Comparison of ENCODE assay signal across 1 cellular context in the genomic region with DNA sequence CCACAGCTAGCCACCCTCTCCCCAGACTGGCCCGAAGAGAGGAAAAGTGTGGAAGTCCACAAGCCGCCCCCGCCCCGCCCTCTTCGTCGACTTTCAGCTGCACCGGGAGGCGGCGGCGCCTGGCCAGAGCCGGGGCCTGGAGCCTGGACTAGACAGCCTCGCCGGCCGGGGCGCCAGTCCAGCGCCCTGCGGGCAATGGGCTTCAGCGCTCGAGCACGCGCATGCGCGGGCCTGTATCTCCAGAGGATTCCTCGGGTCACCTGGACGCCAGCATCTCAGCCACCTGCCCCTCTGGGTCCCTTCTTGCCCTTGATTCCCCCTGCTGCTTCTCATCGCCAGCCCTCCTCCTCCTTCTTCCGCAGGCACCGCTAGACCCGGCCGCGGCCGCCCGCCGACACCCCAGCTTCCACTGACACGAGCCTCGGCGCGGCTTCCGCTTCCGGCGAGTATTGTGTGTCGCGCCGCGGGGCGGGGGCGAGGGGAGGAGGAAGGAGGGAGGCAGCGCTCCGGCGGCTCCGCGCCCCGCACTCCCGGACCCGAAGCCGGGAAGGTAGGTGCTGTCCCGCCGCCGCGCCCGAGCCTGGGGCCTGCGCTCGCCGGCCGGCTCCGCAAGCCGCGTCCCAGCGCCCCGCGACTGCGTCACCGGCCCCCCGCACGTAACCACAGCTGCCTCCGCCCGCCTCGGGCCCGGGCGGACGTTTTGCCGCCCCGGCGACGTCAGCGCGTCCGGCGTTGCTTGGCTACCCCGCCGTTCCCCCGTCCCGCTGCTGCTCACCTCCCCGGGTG.
TF ChIP-seq lines count a peak whose summit lies in the region.

A gene (plus strand): TSS at position 482 of the 786 bp plus-strand sequence. CDS start 2,391 bp downstream, outside the sequence.

TF ChIP-seq in HepG2, 621 proteins besides CTCF, POLR2A, EP300 and RAD21 (continued from another document and continues in another):
- TF ChIP-seq SRF (IDR thresholded peaks at IDR 0.05; ENCODE audit: low read depth, low read length): no peak
- 0 out of 2 replicates have a peak, but pooled peaks have one; percentile 91 for TF ChIP-seq ZNF234 (CRISPR knock-in tag; conservative IDR thresholded peaks at IDR 0.05)
- 0 out of 2 replicates have a peak, but pooled peaks have one; percentile 38 for TF ChIP-seq ZNF773 (CRISPR knock-in tag; IDR thresholded peaks at IDR 0.05; ENCODE audit: borderline replicate concordance)
- TF ChIP-seq AGO1 (IDR thresholded peaks at IDR 0.05; ENCODE audit: low read depth, low read length, poor library complexity, severe bottlenecking): peak; percentile 64
- TF ChIP-seq, protein P1, sequence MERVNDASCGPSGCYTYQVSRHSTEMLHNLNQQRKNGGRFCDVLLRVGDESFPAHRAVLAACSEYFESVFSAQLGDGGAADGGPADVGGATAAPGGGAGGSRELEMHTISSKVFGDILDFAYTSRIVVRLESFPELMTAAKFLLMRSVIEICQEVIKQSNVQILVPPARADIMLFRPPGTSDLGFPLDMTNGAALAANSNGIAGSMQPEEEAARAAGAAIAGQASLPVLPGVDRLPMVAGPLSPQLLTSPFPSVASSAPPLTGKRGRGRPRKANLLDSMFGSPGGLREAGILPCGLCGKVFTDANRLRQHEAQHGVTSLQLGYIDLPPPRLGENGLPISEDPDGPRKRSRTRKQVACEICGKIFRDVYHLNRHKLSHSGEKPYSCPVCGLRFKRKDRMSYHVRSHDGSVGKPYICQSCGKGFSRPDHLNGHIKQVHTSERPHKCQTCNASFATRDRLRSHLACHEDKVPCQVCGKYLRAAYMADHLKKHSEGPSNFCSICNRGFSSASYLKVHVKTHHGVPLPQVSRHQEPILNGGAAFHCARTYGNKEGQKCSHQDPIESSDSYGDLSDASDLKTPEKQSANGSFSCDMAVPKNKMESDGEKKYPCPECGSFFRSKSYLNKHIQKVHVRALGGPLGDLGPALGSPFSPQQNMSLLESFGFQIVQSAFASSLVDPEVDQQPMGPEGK (CRISPR knock-in tag; IDR thresholded peaks at IDR 0.05): peak; percentile 61; the same call in 1 of the 2 replicates
- TF ChIP-seq, protein P2, sequence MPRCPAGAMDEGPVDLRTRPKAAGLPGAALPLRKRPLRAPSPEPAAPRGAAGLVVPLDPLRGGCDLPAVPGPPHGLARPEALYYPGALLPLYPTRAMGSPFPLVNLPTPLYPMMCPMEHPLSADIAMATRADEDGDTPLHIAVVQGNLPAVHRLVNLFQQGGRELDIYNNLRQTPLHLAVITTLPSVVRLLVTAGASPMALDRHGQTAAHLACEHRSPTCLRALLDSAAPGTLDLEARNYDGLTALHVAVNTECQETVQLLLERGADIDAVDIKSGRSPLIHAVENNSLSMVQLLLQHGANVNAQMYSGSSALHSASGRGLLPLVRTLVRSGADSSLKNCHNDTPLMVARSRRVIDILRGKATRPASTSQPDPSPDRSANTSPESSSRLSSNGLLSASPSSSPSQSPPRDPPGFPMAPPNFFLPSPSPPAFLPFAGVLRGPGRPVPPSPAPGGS (CRISPR knock-in tag; IDR thresholded peaks at IDR 0.05): peak; percentile 96
- TF ChIP-seq, protein P3, sequence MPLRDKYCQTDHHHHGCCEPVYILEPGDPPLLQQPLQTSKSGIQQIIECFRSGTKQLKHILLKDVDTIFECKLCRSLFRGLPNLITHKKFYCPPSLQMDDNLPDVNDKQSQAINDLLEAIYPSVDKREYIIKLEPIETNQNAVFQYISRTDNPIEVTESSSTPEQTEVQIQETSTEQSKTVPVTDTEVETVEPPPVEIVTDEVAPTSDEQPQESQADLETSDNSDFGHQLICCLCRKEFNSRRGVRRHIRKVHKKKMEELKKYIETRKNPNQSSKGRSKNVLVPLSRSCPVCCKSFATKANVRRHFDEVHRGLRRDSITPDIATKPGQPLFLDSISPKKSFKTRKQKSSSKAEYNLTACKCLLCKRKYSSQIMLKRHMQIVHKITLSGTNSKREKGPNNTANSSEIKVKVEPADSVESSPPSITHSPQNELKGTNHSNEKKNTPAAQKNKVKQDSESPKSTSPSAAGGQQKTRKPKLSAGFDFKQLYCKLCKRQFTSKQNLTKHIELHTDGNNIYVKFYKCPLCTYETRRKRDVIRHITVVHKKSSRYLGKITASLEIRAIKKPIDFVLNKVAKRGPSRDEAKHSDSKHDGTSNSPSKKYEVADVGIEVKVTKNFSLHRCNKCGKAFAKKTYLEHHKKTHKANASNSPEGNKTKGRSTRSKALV (CRISPR knock-in tag; IDR thresholded peaks at IDR 0.05): no peak
- no peak for TF ChIP-seq ZFP62 (CRISPR knock-in tag; IDR thresholded peaks at IDR 0.05)
- 0 out of 2 replicates have a peak, but pooled peaks have one; percentile 62 for TF ChIP-seq ZC3H4 (CRISPR knock-in tag; IDR thresholded peaks at IDR 0.05; ENCODE audit: borderline replicate concordance)
- peak; percentile 10; the same call in 1 of the 2 replicates for TF ChIP-seq ZNF292 (CRISPR knock-in tag; IDR thresholded peaks at IDR 0.05; ENCODE audit: borderline replicate concordance, low read depth)
- TF ChIP-seq CCAR2 (optimal IDR thresholded peaks at IDR 0.05; ENCODE audit: low read depth, low read length): no peak
- TF ChIP-seq, protein P4, sequence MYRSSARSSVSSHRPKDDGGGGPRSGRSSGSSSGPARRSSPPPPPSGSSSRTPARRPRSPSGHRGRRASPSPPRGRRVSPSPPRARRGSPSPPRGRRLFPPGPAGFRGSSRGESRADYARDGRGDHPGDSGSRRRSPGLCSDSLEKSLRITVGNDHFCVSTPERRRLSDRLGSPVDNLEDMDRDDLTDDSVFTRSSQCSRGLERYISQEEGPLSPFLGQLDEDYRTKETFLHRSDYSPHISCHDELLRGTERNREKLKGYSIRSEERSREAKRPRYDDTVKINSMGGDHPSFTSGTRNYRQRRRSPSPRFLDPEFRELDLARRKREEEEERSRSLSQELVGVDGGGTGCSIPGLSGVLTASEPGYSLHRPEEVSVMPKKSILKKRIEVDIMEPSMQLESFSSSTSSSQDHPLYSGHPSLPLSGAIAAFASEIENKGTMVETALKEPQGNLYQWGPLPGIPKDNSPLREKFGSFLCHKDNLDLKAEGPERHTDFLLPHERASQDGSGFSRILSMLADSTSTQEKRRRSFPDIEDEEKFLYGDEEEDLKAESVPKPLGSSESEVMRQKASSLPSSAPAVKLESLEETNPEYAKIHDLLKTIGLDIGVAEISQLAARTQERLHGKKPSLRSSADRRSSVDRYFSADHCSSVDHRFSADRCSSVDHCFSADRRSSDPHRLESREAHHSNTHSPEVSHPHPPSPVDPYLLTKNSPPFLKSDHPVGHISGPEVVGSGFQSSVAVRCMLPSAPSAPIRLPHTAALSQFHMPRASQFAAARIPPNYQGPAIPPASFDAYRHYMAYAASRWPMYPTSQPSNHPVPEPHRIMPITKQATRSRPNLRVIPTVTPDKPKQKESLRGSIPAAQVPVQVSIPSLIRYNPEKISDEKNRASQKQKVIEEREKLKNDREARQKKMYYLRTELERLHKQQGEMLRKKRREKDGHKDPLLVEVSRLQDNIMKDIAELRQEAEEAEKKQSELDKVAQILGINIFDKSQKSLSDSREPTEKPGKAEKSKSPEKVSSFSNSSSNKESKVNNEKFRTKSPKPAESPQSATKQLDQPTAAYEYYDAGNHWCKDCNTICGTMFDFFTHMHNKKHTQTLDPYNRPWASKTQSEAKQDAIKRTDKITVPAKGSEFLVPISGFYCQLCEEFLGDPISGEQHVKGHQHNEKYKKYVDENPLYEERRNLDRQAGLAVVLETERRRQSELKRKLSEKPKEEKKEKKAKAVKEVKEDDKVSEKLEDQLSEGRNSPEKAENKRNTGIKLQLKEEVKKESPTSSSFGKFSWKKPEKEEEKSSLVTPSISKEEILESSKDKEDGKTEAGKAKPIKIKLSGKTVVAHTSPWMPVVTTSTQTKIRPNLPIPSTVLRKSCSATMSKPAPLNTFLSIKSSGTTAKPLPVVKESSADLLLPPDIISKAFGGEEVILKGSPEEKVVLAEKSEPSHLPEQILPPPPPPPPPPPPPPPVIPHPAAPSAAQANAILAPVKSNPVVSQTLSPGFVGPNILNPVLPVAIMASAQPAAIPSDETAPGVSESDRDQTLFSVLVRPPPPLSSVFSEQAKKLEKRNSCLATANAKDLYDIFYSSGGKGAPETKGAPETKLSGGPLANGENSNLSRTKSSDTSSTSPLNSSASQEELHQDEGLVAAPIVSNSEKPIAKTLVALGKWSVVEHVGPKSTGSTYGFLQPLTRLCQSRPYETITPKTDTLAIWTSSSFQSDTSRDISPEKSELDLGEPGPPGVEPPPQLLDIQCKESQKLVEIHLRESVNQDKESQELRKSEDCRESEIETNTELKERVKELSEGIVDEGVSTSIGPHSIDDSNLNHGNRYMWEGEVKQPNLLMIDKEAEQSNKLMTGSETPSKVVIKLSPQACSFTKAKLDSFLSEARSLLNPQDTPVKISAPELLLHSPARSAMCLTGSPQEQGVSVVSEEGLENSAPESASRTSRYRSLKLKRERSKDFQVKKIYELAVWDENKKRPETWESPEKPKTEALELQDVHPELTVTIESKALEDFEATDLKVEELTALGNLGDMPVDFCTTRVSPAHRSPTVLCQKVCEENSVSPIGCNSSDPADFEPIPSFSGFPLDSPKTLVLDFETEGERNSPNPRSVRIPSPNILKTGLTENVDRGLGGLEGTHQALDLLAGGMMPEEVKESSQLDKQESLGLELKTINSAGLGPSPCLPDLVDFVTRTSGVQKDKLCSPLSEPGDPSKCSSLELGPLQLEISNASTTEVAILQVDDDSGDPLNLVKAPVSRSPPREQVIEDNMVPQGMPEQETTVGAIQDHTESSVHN (CRISPR knock-in tag; IDR thresholded peaks at IDR 0.05): no peak
- no peak for TF ChIP-seq HMG20B (CRISPR knock-in tag; conservative IDR thresholded peaks at IDR 0.05)
- TF ChIP-seq ZMYM2 (CRISPR knock-in tag; IDR thresholded peaks at IDR 0.05): no peak
- no peak for TF ChIP-seq RFXANK (CRISPR knock-in tag; IDR thresholded peaks at IDR 0.05)
- TF ChIP-seq KLF12 (CRISPR knock-in tag; IDR thresholded peaks at IDR 0.05; ENCODE audit: borderline replicate concordance): peak; percentile 11; the same call in 1 of the 2 replicates
- TF ChIP-seq KDM4B (CRISPR knock-in tag; IDR thresholded peaks at IDR 0.05): no peak
- no peak for TF ChIP-seq RAD51 (IDR thresholded peaks at IDR 0.05; ENCODE audit: borderline replicate concordance)
- TF ChIP-seq FOXA1 (IDR thresholded peaks at IDR 0.05): no peak
- no peak for TF ChIP-seq FOXA1 (CRISPR knock-in tag; IDR thresholded peaks at IDR 0.05)
- TF ChIP-seq ZZZ3 (CRISPR knock-in tag; IDR thresholded peaks at IDR 0.05; ENCODE audit: borderline replicate concordance): peak; percentile 74; the same call in 1 of the 2 replicates
- TF ChIP-seq TCF7L2 (IDR thresholded peaks at IDR 0.05; ENCODE audit: low read depth, low read length): no peak
- no peak for TF ChIP-seq POLR2AphosphoS2 (IDR thresholded peaks at IDR 0.05; ENCODE audit: low read depth, low read length)
- no peak for TF ChIP-seq MAFK (conservative IDR thresholded peaks at IDR 0.05 in 1 of 2, IDR thresholded peaks at IDR 0.05 in 1 of 2; ENCODE audit: low read length in 2 of 2)
- no peak for TF ChIP-seq ATF7 (IDR thresholded peaks at IDR 0.05)
- TF ChIP-seq ATF7 (CRISPR knock-in tag; IDR thresholded peaks at IDR 0.05): no peak; the same call in 1 of the 2 replicates
- peak; percentile 85; the same call in 1 of the 2 replicates for TF ChIP-seq ZNF605 (CRISPR knock-in tag; IDR thresholded peaks at IDR 0.05)
- peak; percentile 34; the same call in 1 of the 2 replicates for TF ChIP-seq TEAD2 (CRISPR knock-in tag; IDR thresholded peaks at IDR 0.05)
- TF ChIP-seq EED (CRISPR knock-in tag; IDR thresholded peaks at IDR 0.05): peak; percentile 50
- no peak; the same call in 1 of the 2 replicates for TF ChIP-seq ISX (CRISPR knock-in tag; conservative IDR thresholded peaks at IDR 0.05)
- no peak for TF ChIP-seq ZNF775 (CRISPR knock-in tag; IDR thresholded peaks at IDR 0.05; ENCODE audit: borderline replicate concordance)
- peak; percentile 21; the same call in 1 of the 2 replicates for TF ChIP-seq TBP (CRISPR knock-in tag; IDR thresholded peaks at IDR 0.05)
- TF ChIP-seq PCBP1 (IDR thresholded peaks at IDR 0.05; ENCODE audit: borderline replicate concordance, low read depth, low read length): peak; percentile 53; the same call in 1 of the 2 replicates
- TF ChIP-seq, protein P5, sequence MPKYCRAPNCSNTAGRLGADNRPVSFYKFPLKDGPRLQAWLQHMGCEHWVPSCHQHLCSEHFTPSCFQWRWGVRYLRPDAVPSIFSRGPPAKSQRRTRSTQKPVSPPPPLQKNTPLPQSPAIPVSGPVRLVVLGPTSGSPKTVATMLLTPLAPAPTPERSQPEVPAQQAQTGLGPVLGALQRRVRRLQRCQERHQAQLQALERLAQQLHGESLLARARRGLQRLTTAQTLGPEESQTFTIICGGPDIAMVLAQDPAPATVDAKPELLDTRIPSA (CRISPR knock-in tag; IDR thresholded peaks at IDR 0.05; ENCODE audit: borderline replicate concordance): no peak; the same call in 1 of the 2 replicates
- TF ChIP-seq, protein P6, sequence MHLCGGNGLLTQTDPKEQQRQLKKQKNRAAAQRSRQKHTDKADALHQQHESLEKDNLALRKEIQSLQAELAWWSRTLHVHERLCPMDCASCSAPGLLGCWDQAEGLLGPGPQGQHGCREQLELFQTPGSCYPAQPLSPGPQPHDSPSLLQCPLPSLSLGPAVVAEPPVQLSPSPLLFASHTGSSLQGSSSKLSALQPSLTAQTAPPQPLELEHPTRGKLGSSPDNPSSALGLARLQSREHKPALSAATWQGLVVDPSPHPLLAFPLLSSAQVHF (CRISPR knock-in tag; IDR thresholded peaks at IDR 0.05): peak; percentile 93
- TF ChIP-seq CEBPG (CRISPR knock-in tag; IDR thresholded peaks at IDR 0.05): no peak
- peak; percentile 84 for TF ChIP-seq HNRNPLL (IDR thresholded peaks at IDR 0.05; ENCODE audit: low read depth, low read length, poor library complexity, severe bottlenecking)
- no peak for TF ChIP-seq ZNF878 (CRISPR knock-in tag; IDR thresholded peaks at IDR 0.05)
- TF ChIP-seq, protein P7, sequence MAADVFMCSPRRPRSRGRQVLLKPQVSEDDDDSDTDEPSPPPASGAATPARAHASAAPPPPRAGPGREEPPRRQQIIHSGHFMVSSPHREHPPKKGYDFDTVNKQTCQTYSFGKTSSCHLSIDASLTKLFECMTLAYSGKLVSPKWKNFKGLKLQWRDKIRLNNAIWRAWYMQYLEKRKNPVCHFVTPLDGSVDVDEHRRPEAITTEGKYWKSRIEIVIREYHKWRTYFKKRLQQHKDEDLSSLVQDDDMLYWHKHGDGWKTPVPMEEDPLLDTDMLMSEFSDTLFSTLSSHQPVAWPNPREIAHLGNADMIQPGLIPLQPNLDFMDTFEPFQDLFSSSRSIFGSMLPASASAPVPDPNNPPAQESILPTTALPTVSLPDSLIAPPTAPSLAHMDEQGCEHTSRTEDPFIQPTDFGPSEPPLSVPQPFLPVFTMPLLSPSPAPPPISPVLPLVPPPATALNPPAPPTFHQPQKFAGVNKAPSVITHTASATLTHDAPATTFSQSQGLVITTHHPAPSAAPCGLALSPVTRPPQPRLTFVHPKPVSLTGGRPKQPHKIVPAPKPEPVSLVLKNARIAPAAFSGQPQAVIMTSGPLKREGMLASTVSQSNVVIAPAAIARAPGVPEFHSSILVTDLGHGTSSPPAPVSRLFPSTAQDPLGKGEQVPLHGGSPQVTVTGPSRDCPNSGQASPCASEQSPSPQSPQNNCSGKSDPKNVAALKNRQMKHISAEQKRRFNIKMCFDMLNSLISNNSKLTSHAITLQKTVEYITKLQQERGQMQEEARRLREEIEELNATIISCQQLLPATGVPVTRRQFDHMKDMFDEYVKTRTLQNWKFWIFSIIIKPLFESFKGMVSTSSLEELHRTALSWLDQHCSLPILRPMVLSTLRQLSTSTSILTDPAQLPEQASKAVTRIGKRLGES (CRISPR knock-in tag; IDR thresholded peaks at IDR 0.05; ENCODE audit: borderline replicate concordance): peak; percentile 39; the same call in 1 of the 2 replicates
- no peak for TF ChIP-seq ZFP36L2 (CRISPR knock-in tag; IDR thresholded peaks at IDR 0.05)
- TF ChIP-seq ZMAT3 (CRISPR knock-in tag; conservative IDR thresholded peaks at IDR 0.05): peak; percentile 30
